In genomic region chr7:131587315-131587923, GRCh38 we compare ENCODE assay signal across 1 cellular context.
TF ChIP-seq lines count a peak whose summit lies in the region.

No MANE protein-coding gene starts in this region.

TF ChIP-seq in K562, 482 proteins besides CTCF, POLR2A, EP300 and RAD21 (continues in another document):
- TF ChIP-seq HMGXB4 (CRISPR knock-in tag; IDR thresholded peaks at IDR 0.05), result no peak
- TF ChIP-seq SMARCE1 (IDR thresholded peaks at IDR 0.05), result no peak
- no peak for TF ChIP-seq TEAD2 (tag; IDR thresholded peaks at IDR 0.05)
- 0 out of 2 replicates have a peak, but pooled peaks have one; percentile 45 for TF ChIP-seq GABPB2 (CRISPR knock-in tag; conservative IDR thresholded peaks at IDR 0.05)
- no peak for TF ChIP-seq E2F4 (CRISPR knock-in tag; IDR thresholded peaks at IDR 0.05; ENCODE audit: low read depth)
- 0 out of 2 replicates have a peak, but pooled peaks have one; percentile 12 for TF ChIP-seq CEBPG (CRISPR knock-in tag; IDR thresholded peaks at IDR 0.05)
- no peak for TF ChIP-seq CEBPG (tag; conservative IDR thresholded peaks at IDR 0.05 in 1 of 2, IDR thresholded peaks at IDR 0.05 in 1 of 2)
- no peak for TF ChIP-seq RBM17 (IDR thresholded peaks at IDR 0.05; ENCODE audit: borderline replicate concordance, low read depth, low read length)
- no peak for TF ChIP-seq CBX1 (IDR thresholded peaks at IDR 0.05; ENCODE audit: low read depth)
- TF ChIP-seq CTBP1 (IDR thresholded peaks at IDR 0.05; ENCODE audit: borderline replicate concordance), result no peak
- TF ChIP-seq ZBED1 (IDR thresholded peaks at IDR 0.05), result no peak
- no peak for TF ChIP-seq SMC3 (conservative IDR thresholded peaks at IDR 0.05; ENCODE audit: insufficient read depth, low read depth, low read length)
- no peak for TF ChIP-seq ZNF23 (CRISPR knock-in tag; IDR thresholded peaks at IDR 0.05)
- TF ChIP-seq PYGO2 (tag; IDR thresholded peaks at IDR 0.05), result no peak
- TF ChIP-seq THRB (CRISPR knock-in tag; conservative IDR thresholded peaks at IDR 0.05), result peak; percentile 44; the same call in 1 of the 2 replicates
- TF ChIP-seq SRSF3 (IDR thresholded peaks at IDR 0.05; ENCODE audit: insufficient read depth, low read length), result 0 out of 2 replicates have a peak, but pooled peaks have one; percentile 46
- TF ChIP-seq KDM4B (IDR thresholded peaks at IDR 0.05; ENCODE audit: borderline replicate concordance in 2 of 2, low read depth in 1 of 2), result no peak
- no peak for TF ChIP-seq ZNF133 (CRISPR knock-in tag; IDR thresholded peaks at IDR 0.05)
- TF ChIP-seq HINFP (tag; conservative IDR thresholded peaks at IDR 0.05; ENCODE audit: low read depth), result no peak
- no peak for TF ChIP-seq NR0B1 (IDR thresholded peaks at IDR 0.05; ENCODE audit: partially characterized antibody)
- no peak for TF ChIP-seq ELK3 (CRISPR knock-in tag; IDR thresholded peaks at IDR 0.05)
- TF ChIP-seq E2F5 (CRISPR knock-in tag; IDR thresholded peaks at IDR 0.05), result no peak
- no peak for TF ChIP-seq FOXK2 (conservative IDR thresholded peaks at IDR 0.05 in 1 of 2, IDR thresholded peaks at IDR 0.05 in 1 of 2; ENCODE audit: low read depth in 2 of 2)
- peak; percentile 8 for TF ChIP-seq PHF20 (IDR thresholded peaks at IDR 0.05; ENCODE audit: partially characterized antibody)
- TF ChIP-seq REST (CRISPR knock-in tag; IDR thresholded peaks at IDR 0.05; ENCODE audit: low read depth), result no peak
- no peak for TF ChIP-seq ZEB2 (IDR thresholded peaks at IDR 0.05)
- TF ChIP-seq CTCFL (IDR thresholded peaks at IDR 0.05; ENCODE audit: borderline replicate concordance, insufficient read depth, low read depth, low read length, poor library complexity, severe bottlenecking), result no peak
- no peak for TF ChIP-seq TGIF2 (CRISPR knock-in tag; IDR thresholded peaks at IDR 0.05)
- TF ChIP-seq SPI1 (IDR thresholded peaks at IDR 0.05; ENCODE audit: borderline replicate concordance, low read depth, low read length), result no peak
- TF ChIP-seq TAF15 (IDR thresholded peaks at IDR 0.05; ENCODE audit: low read depth, low read length), result no peak
- peak; percentile 49; the same call in 1 of the 2 replicates for TF ChIP-seq HBP1 (CRISPR knock-in tag; IDR thresholded peaks at IDR 0.05)
- TF ChIP-seq GATAD2A (IDR thresholded peaks at IDR 0.05), result no peak
- no peak for TF ChIP-seq ELF2 (CRISPR knock-in tag; IDR thresholded peaks at IDR 0.05)
- no peak for TF ChIP-seq SAFB2 (IDR thresholded peaks at IDR 0.05; ENCODE audit: borderline replicate concordance, low read depth, low read length, severe bottlenecking)
- TF ChIP-seq PATZ1 (CRISPR knock-in tag; IDR thresholded peaks at IDR 0.05; ENCODE audit: borderline replicate concordance), result no peak
- no peak for TF ChIP-seq MEIS2 (IDR thresholded peaks at IDR 0.05; ENCODE audit: partially characterized antibody)
- no peak for TF ChIP-seq ELK1 (CRISPR knock-in tag; IDR thresholded peaks at IDR 0.05)
- no peak for TF ChIP-seq MTA2 (IDR thresholded peaks at IDR 0.05; ENCODE audit: low read depth)
- TF ChIP-seq NR2C2 (CRISPR knock-in tag; IDR thresholded peaks at IDR 0.05), result no peak
- no peak for TF ChIP-seq NR2C2 (tag; IDR thresholded peaks at IDR 0.05)
